ENCODE assay signal across 1 cellular context in genomic region chr11:102177974-102178631, GRCh38.
TF ChIP-seq lines count a peak whose summit lies in the region.

No MANE protein-coding gene starts in this region.

TF ChIP-seq in HepG2, 621 proteins besides CTCF, POLR2A, EP300 and RAD21 (continued from another document and continues in another):
- no peak for TF ChIP-seq ZHX2 (IDR thresholded peaks at IDR 0.05; ENCODE audit: low read depth)
- no peak for TF ChIP-seq ZHX2 (CRISPR knock-in tag; IDR thresholded peaks at IDR 0.05; ENCODE audit: borderline replicate concordance)
- TF ChIP-seq HOXA9 (CRISPR knock-in tag; IDR thresholded peaks at IDR 0.05; ENCODE audit: borderline replicate concordance): no peak
- TF ChIP-seq HOXD1 (CRISPR knock-in tag; IDR thresholded peaks at IDR 0.05): no peak
- no peak for TF ChIP-seq CHD2 (IDR thresholded peaks at IDR 0.05; ENCODE audit: low read depth, low read length)
- TF ChIP-seq ZNF704 (CRISPR knock-in tag; IDR thresholded peaks at IDR 0.05; ENCODE audit: borderline replicate concordance): no peak
- TF ChIP-seq ETS1 (CRISPR knock-in tag; IDR thresholded peaks at IDR 0.05): no peak
- no peak for TF ChIP-seq ZNF33A (CRISPR knock-in tag; IDR thresholded peaks at IDR 0.05; ENCODE audit: borderline replicate concordance)
- TF ChIP-seq ZNF569 (CRISPR knock-in tag; IDR thresholded peaks at IDR 0.05; ENCODE audit: borderline replicate concordance): no peak
- TF ChIP-seq ZMYM4 (CRISPR knock-in tag; IDR thresholded peaks at IDR 0.05): no peak
- no peak for TF ChIP-seq SSRP1 (CRISPR knock-in tag; IDR thresholded peaks at IDR 0.05)
- no peak for TF ChIP-seq ZKSCAN5 (CRISPR knock-in tag; IDR thresholded peaks at IDR 0.05)
- TF ChIP-seq SOX13 (IDR thresholded peaks at IDR 0.05): no peak
- TF ChIP-seq SOX13 (CRISPR knock-in tag; conservative IDR thresholded peaks at IDR 0.05 in 1 of 2, IDR thresholded peaks at IDR 0.05 in 1 of 2): peak in 1 of 2 experiments; percentile 35; a peak in 1 of 4 replicates
- peak; percentile 82 for TF ChIP-seq ELF3 (CRISPR knock-in tag; IDR thresholded peaks at IDR 0.05)
- no peak for TF ChIP-seq SRSF1 (optimal IDR thresholded peaks at IDR 0.05; ENCODE audit: low read depth, low read length)
- peak; percentile 75 for TF ChIP-seq ZNF644 (CRISPR knock-in tag; IDR thresholded peaks at IDR 0.05; ENCODE audit: low read depth)
- TF ChIP-seq RARA (CRISPR knock-in tag; IDR thresholded peaks at IDR 0.05): peak; percentile 33; the same call in 1 of the 2 replicates
- TF ChIP-seq ZNF563 (CRISPR knock-in tag; IDR thresholded peaks at IDR 0.05): no peak
- no peak for TF ChIP-seq ZNF607 (CRISPR knock-in tag; IDR thresholded peaks at IDR 0.05; ENCODE audit: borderline replicate concordance)
- TF ChIP-seq ZUFSP (CRISPR knock-in tag; IDR thresholded peaks at IDR 0.05; ENCODE audit: borderline replicate concordance): no peak
- TF ChIP-seq GABPB1 (CRISPR knock-in tag; IDR thresholded peaks at IDR 0.05): 0 out of 2 replicates have a peak, but pooled peaks have one; percentile 27
- no peak for TF ChIP-seq ZSCAN20 (CRISPR knock-in tag; IDR thresholded peaks at IDR 0.05; ENCODE audit: borderline replicate concordance)
- no peak for TF ChIP-seq ZBTB4 (CRISPR knock-in tag; IDR thresholded peaks at IDR 0.05; ENCODE audit: borderline replicate concordance)
- TF ChIP-seq KDM4B (CRISPR knock-in tag; IDR thresholded peaks at IDR 0.05): no peak
- TF ChIP-seq FOXO4 (CRISPR knock-in tag; conservative IDR thresholded peaks at IDR 0.05): no peak
- no peak for TF ChIP-seq ZNF567 (CRISPR knock-in tag; IDR thresholded peaks at IDR 0.05; ENCODE audit: borderline replicate concordance)
- TF ChIP-seq AHR (CRISPR knock-in tag; IDR thresholded peaks at IDR 0.05): no peak
- TF ChIP-seq RNF219 (CRISPR knock-in tag; IDR thresholded peaks at IDR 0.05): no peak
- TF ChIP-seq IRF2 (CRISPR knock-in tag; IDR thresholded peaks at IDR 0.05): no peak; the same call in 1 of the 2 replicates
- peak in 1 of 2 experiments; percentile 49; a peak in 1 of 4 replicates for TF ChIP-seq ATF4 (CRISPR knock-in tag; IDR thresholded peaks at IDR 0.05)
- no peak for TF ChIP-seq ZNF431 (CRISPR knock-in tag; IDR thresholded peaks at IDR 0.05; ENCODE audit: borderline replicate concordance, low read depth)
- TF ChIP-seq PBX2 (CRISPR knock-in tag; IDR thresholded peaks at IDR 0.05): no peak
- TF ChIP-seq ZNF292 (CRISPR knock-in tag; IDR thresholded peaks at IDR 0.05; ENCODE audit: borderline replicate concordance, low read depth): no peak
- TF ChIP-seq RORA (CRISPR knock-in tag; IDR thresholded peaks at IDR 0.05): no peak
- TF ChIP-seq HNRNPK (IDR thresholded peaks at IDR 0.05; ENCODE audit: low read depth, low read length, poor library complexity, severe bottlenecking): no peak
- no peak for TF ChIP-seq ZNF484 (CRISPR knock-in tag; IDR thresholded peaks at IDR 0.05; ENCODE audit: borderline replicate concordance, low read depth)
- no peak for TF ChIP-seq FOXJ3 (CRISPR knock-in tag; IDR thresholded peaks at IDR 0.05; ENCODE audit: borderline replicate concordance)
- TF ChIP-seq MXD1 (CRISPR knock-in tag; IDR thresholded peaks at IDR 0.05): no peak
- no peak for TF ChIP-seq E2F1 (CRISPR knock-in tag; IDR thresholded peaks at IDR 0.05)
- TF ChIP-seq ZNF713 (CRISPR knock-in tag; IDR thresholded peaks at IDR 0.05): no peak
- TF ChIP-seq ZNF780A (CRISPR knock-in tag; IDR thresholded peaks at IDR 0.05): no peak
